24 cellular contexts compared by ENCODE assay signal in genomic region chr6:148398244-148398643, GRCh38. TPM values are rescaled to one million over a fixed set of nuclear protein-coding genes. Genes with fewer than 3 reads are reported as not detected.
DNase-seq lines count a peak whose midpoint lies in the region; ATAC-seq and TF ChIP-seq lines count a peak whose summit lies in the region.
"Had no signal": no experiment of that assay in that cellular context is flagged by ENCODE, and none has a peak within 500 bp of the region (broad histone marks: within the 10 kb centered on the region; RNA-seq: fewer than 3 reads in every experiment).

No MANE protein-coding gene starts in this region.

- peak overlapping the region; percentile 79 for H3K27ac ChIP-seq in caudate nucleus (ENCODE audit: low read depth, low read length)
- H3K27ac ChIP-seq in esophagus squamous epithelium, result peak overlapping the region in 3 of 4 donors; percentile 53 to 79 (median 68)
- H3K27ac ChIP-seq in temporal lobe (ENCODE audit: low read depth, low read length), result peak overlapping the region; percentile 70
- H3K27ac ChIP-seq: KMS-11 had no signal

- peaks cover 7 to 13% of the 10 kb centered on the region in 2 donors for H3K27me3 Mint-ChIP-seq in T-cell
- H3K27me3 Mint-ChIP-seq: progenitor cell of endocrine pancreas had no signal

- H3K9me3 Mint-ChIP-seq in T-cell, result no peaks in the 10 kb centered on the region
- H3K9me3 Mint-ChIP-seq: activated naive CD4-positive, alpha-beta T cell treated with anti-CD3 and anti-CD28 coated beads for 36 hours; activated T-cell treated with anti-CD3 and anti-CD28 coated beads, Interleukin-2, amount 50 U/mL, for 24 hours; HFFc6; naive B cell had no signal

- H3K4me1 Mint-ChIP-seq in T-cell, result no peaks in the 10 kb centered on the region
- H3K4me1 Mint-ChIP-seq: naive B cell had no signal

- POLR2A ChIA-PET in T-cell (lab: Charles Lee), result no interaction called here

- TF ChIP-seq POLR2A in esophagus squamous epithelium (IDR thresholded peaks at IDR 0.05), result no peak

- no peak overlapping the region for H3K27ac Mint-ChIP-seq in T-cell
- H3K27ac Mint-ChIP-seq: activated CD8-positive, alpha-beta T cell treated with anti-CD3 and anti-CD28 coated beads, Interleukin-2, amount 10 ng/mL, durations not matched to agents 7 days and 5 days; activated naive CD4-positive, alpha-beta T cell treated with anti-CD3 and anti-CD28 coated beads for 36 hours; activated T-cell treated with anti-CD3 and anti-CD28 coated beads, Interleukin-2, amount 50 U/mL, for 24 hours had no signal

- in situ Hi-C loops in GM13976 (cut with MboI; ENCODE audit: low sequenced_read_pairs, unreplicated experiment), result no loop called here

- TF ChIP-seq CTCF in esophagus squamous epithelium (IDR thresholded peaks at IDR 0.05) (no peak), GM13976 (IDR thresholded peaks at IDR 0.05; ENCODE audit: borderline replicate concordance, control extremely low read depth, extremely low read depth, insufficient read depth, missing control alignments) (no peak)

- no peaks in the 10 kb centered on the region for H3K36me3 Mint-ChIP-seq in T-cell
- H3K36me3 Mint-ChIP-seq: naive B cell had no signal

- peaks cover 0 to 46% (median 0%) of the 10 kb centered on the region in 3 donors for H3K36me3 ChIP-seq in esophagus squamous epithelium
- H3K36me3 ChIP-seq: transverse colon had no signal

- H3K4me3 ChIP-seq in esophagus squamous epithelium, result no peak overlapping the region
- H3K4me3 ChIP-seq: transverse colon had no signal

- CTCF ChIA-PET in T-cell (lab: Charles Lee), result no interaction called here

- ATAC-seq in T-cell (replicated peaks in 1 of 4), result no peak
- ATAC-seq: activated CD8-positive, alpha-beta T cell treated with anti-CD3 and anti-CD28 coated beads, Interleukin-2, amount 10 ng/mL, durations not matched to agents 7 days and 5 days; Panc1 had no signal

- H3K4me1 ChIP-seq in esophagus squamous epithelium, result peaks cover 4 to 93% (median 29%) of the 10 kb centered on the region in 3 donors
- H3K4me1 ChIP-seq: transverse colon had no signal

- DNase-seq in caudate nucleus (lab: John Stamatoyannopoulos, UW), result peak in 4 of 61 donors; percentile 8 to 31 (median 24)
- no peak for DNase-seq in esophagus squamous epithelium (lab: John Stamatoyannopoulos, UW)
- DNase-seq in midbrain (lab: John Stamatoyannopoulos, UW), result peak; percentile 58
- no peak for DNase-seq in iPS-NIHi7 (ENCODE audit: extremely low spot score)
- no peak for DNase-seq in GM13976 (ENCODE audit: low spot score)
- DNase-seq in T-cell, result no peak
- DNase-seq: activated CD8-positive, alpha-beta T cell treated with anti-CD3 and anti-CD28 coated beads, Interleukin-2, amount 10 ng/mL, durations not matched to agents 7 days and 5 days; activated naive CD4-positive, alpha-beta T cell treated with anti-CD3 and anti-CD28 coated beads for 36 hours; activated T-cell treated with anti-CD3 and anti-CD28 coated beads, Interleukin-2, amount 50 U/mL, for 24 hours; AML-193; aorta; HFFc6; naive B cell; NCI-H1048; NCI-H2029 treated with DMSO at 0.1 percent for 48 hours; NCI-H446; SK-N-SH; stimulated activated CD4-positive, alpha-beta T cell treated with anti-CD3 and anti-CD28 coated beads, Interleukin-12 subunit alpha, Interleukin-12 subunit beta, amount 100 ng/mL, for 4 hours; T-helper 9 cell; transverse colon had no signal

- H3K9me3 ChIP-seq in esophagus squamous epithelium, result no peaks in the 10 kb centered on the region
- H3K9me3 ChIP-seq: SK-N-SH, transverse colon had no signal

- 66 to 83% methylated on average over 6 of the region's 6 CpGs for WGBS in esophagus squamous epithelium, 2 donors

- no peaks in the 10 kb centered on the region for H3K27me3 ChIP-seq in esophagus squamous epithelium
- H3K27me3 ChIP-seq: transverse colon had no signal

- H3K4me3 Mint-ChIP-seq in T-cell, result no peak overlapping the region
- H3K4me3 Mint-ChIP-seq: activated CD8-positive, alpha-beta T cell treated with anti-CD3 and anti-CD28 coated beads, Interleukin-2, amount 10 ng/mL, durations not matched to agents 7 days and 5 days; activated naive CD4-positive, alpha-beta T cell treated with anti-CD3 and anti-CD28 coated beads for 36 hours; activated T-cell treated with anti-CD3 and anti-CD28 coated beads, Interleukin-2, amount 50 U/mL, for 24 hours; HFFc6; naive B cell had no signal

- intact Hi-C loops in esophagus squamous epithelium (cut with DNase I), result no loop called here

RNA-seq across cellular contexts. Expression of gene SASH1, which starts 55.6 kb away (rescaled TPM):
- total RNA-seq in esophagus squamous epithelium, result 100 to 1,000 TPM in 1 of 4 donors, 10 to 100 TPM in 3; 55.3 to 118 (median 79.6) TPM
- 19.4 TPM for total RNA-seq in temporal lobe
- total RNA-seq in T-cell, result 1 to 10 TPM in 2 of 5 donors, under 1 TPM in 3; 0.26 to 5.5 (median 0.95) TPM
- total RNA-seq: activated CD8-positive, alpha-beta T cell treated with anti-CD3 and anti-CD28 coated beads, Interleukin-2, amount 10 ng/mL, durations not matched to agents 7 days and 5 days; activated naive CD4-positive, alpha-beta T cell treated with anti-CD3 and anti-CD28 coated beads for 36 hours had no signal
